In genomic region chr4:99536848-99537247, GRCh38 we compare ENCODE assay signal across 16 cellular contexts.
DNase-seq lines count a peak whose midpoint lies in the region; TF ChIP-seq lines count a peak whose summit lies in the region.
"Had no signal": no experiment of that assay in that cellular context is flagged by ENCODE, and none has a peak within 500 bp of the region (broad histone marks: within the 10 kb centered on the region; RNA-seq: fewer than 3 reads in every experiment).

No MANE protein-coding gene starts in this region.

- H3K36me3 Mint-ChIP-seq in nephron (ENCODE audit: low read depth), result no peaks in the 10 kb centered on the region
- H3K36me3 Mint-ChIP-seq: CD8-positive, alpha-beta memory T cell had no signal

- H3K4me3 Mint-ChIP-seq in nephron, result no peak overlapping the region
- H3K4me3 Mint-ChIP-seq: CD8-positive, alpha-beta memory T cell; GM23338; T-helper 1 cell treated with Interleukin-12 subunit alpha and Interleukin-12 subunit beta and Interleukin-4 antibody, amounts not matched to agents 30 μg/mL and 1 μg/mL, for 36 hours had no signal

- H3K9me3 Mint-ChIP-seq in nephron, result no peaks in the 10 kb centered on the region
- H3K9me3 Mint-ChIP-seq: T-helper 1 cell treated with Interleukin-12 subunit alpha and Interleukin-12 subunit beta and Interleukin-4 antibody, amounts not matched to agents 30 μg/mL and 1 μg/mL, for 36 hours had no signal

- no peak for TF ChIP-seq CTCF in nephron (IDR thresholded peaks at IDR 0.05; ENCODE audit: unreplicated experiment in 3 of 3)

- H3K27ac Mint-ChIP-seq in nephron, result peak overlapping the region in 2 of 3 experiments; percentile 29 to 41
- H3K27ac Mint-ChIP-seq: CD8-positive, alpha-beta memory T cell; GM23338; T-helper 1 cell treated with Interleukin-12 subunit alpha and Interleukin-12 subunit beta and Interleukin-4 antibody, amounts not matched to agents 30 μg/mL and 1 μg/mL, for 36 hours had no signal

- DNase-seq in COR-L47 (lab: John Stamatoyannopoulos, UW), result peak; percentile 26
- DNase-seq in NCI-H1417 (lab: John Stamatoyannopoulos, UW), result peak in 2 of 3 experiments; percentile 44 to 77
- peak; percentile 9 for DNase-seq in NCI-H774 (lab: John Stamatoyannopoulos, UW)
- no peak for DNase-seq in activated T-cell treated with anti-CD3 and anti-CD28 coated beads, Interleukin-2, amount 50 U/mL, for 1 hour
- no peak for DNase-seq in NCI-H1436 treated with DMSO at 0.1 percent for 48 hours (lab: John Stamatoyannopoulos, UW)
- DNase-seq in stimulated activated naive CD4-positive, alpha-beta T cell treated with Interleukin-2 at 50 U/mL for 16 hours (lab: John Stamatoyannopoulos, UW), result no peak
- DNase-seq: CD8-positive, alpha-beta memory T cell; DND-41; IMR-90; NCI-H1092 treated with DMSO at 0.1 percent for 48 hours; NCI-H187; NCI-H510A; Right ventricle myocardium superior had no signal

- peaks cover 23% of the 10 kb centered on the region for H3K4me1 Mint-ChIP-seq in nephron
- H3K4me1 Mint-ChIP-seq: CD8-positive, alpha-beta memory T cell had no signal

- H3K27me3 Mint-ChIP-seq in nephron (ENCODE audit: low read depth), result no peaks in the 10 kb centered on the region

Comparison
In these comparisons a context has a peak if more than half of its experiments do, and no peak if none do; other contexts are left out.
1. DNase-seq: peak in COR-L47 (single experiment), NCI-H1417 (2 of 3) and NCI-H774 (single experiment); none in activated T-cell treated with anti-CD3 and anti-CD28 coated beads, Interleukin-2, amount 50 U/mL, for 1 hour (single experiment), NCI-H1436 treated with DMSO at 0.1 percent for 48 hours (single experiment) and stimulated activated naive CD4-positive, alpha-beta T cell treated with Interleukin-2 at 50 U/mL for 16 hours (single experiment).